9 cellular contexts compared by ENCODE assay signal in genomic region chr3:50592568-50592967, GRCh38. TPM values are rescaled to one million over a fixed set of nuclear protein-coding genes. Genes with fewer than 3 reads are reported as not detected.
DNase-seq lines count a peak whose midpoint lies in the region; ATAC-seq and TF ChIP-seq lines count a peak whose summit lies in the region.
"Had no signal": no experiment of that assay in that cellular context is flagged by ENCODE, and none has a peak within 500 bp of the region (broad histone marks: within the 10 kb centered on the region; RNA-seq: fewer than 3 reads in every experiment).

No MANE protein-coding gene starts in this region.

- H3K27ac ChIP-seq in right atrium auricular region, result peak overlapping the region; percentile 49 to 66

- H3K36me3 Mint-ChIP-seq in activated CD4-positive, alpha-beta T cell treated with anti-CD3 and anti-CD28 coated beads, Interleukin-2, amount 10 ng/mL, durations not matched to agents 7 days and 5 days (ENCODE audit: low read depth), result peaks cover 14% of the 10 kb centered on the region
- H3K36me3 Mint-ChIP-seq in stimulated activated memory B cell treated with anti-CD40 and anti-IgM and Interleukin-4, amounts not matched to agents 10 μg/mL and 1 μg/mL and 100 μg/mL, for 72 hours, result no peaks in the 10 kb centered on the region
- peaks cover 1% of the 10 kb centered on the region for H3K36me3 Mint-ChIP-seq in Calu3 (ENCODE audit: insufficient read depth, unreplicated experiment)

- TF ChIP-seq CTCF in right atrium auricular region (IDR thresholded peaks at IDR 0.05) (no peak), Calu3 (IDR thresholded peaks at IDR 0.05; ENCODE audit: unreplicated experiment) (no peak)

- H3K9me3 ChIP-seq in right atrium auricular region, result no peaks in the 10 kb centered on the region

- peak overlapping the region; percentile 96 for H3K27ac Mint-ChIP-seq in activated CD4-positive, alpha-beta T cell treated with anti-CD3 and anti-CD28 coated beads, Interleukin-2, amount 10 ng/mL, durations not matched to agents 7 days and 5 days
- peak overlapping the region; percentile 98 for H3K27ac Mint-ChIP-seq in stimulated activated memory B cell treated with anti-CD40 and anti-IgM and Interleukin-4, amounts not matched to agents 10 μg/mL and 1 μg/mL and 100 μg/mL, for 72 hours
- H3K27ac Mint-ChIP-seq in Calu3 (ENCODE audit: unreplicated experiment), result no peak overlapping the region

- H3K9me3 Mint-ChIP-seq in activated CD4-positive, alpha-beta T cell treated with anti-CD3 and anti-CD28 coated beads, Interleukin-2, amount 10 ng/mL, durations not matched to agents 7 days and 5 days, result no peaks in the 10 kb centered on the region
- H3K9me3 Mint-ChIP-seq in stimulated activated memory B cell treated with anti-CD40 and anti-IgM and Interleukin-4, amounts not matched to agents 10 μg/mL and 1 μg/mL and 100 μg/mL, for 72 hours, result no peaks in the 10 kb centered on the region
- H3K9me3 Mint-ChIP-seq in Calu3 (ENCODE audit: low read depth, unreplicated experiment), result no peaks in the 10 kb centered on the region

- no peaks in the 10 kb centered on the region for H3K27me3 ChIP-seq in right atrium auricular region

- peaks cover 86% of the 10 kb centered on the region for H3K4me1 Mint-ChIP-seq in activated CD4-positive, alpha-beta T cell treated with anti-CD3 and anti-CD28 coated beads, Interleukin-2, amount 10 ng/mL, durations not matched to agents 7 days and 5 days
- H3K4me1 Mint-ChIP-seq in stimulated activated memory B cell treated with anti-CD40 and anti-IgM and Interleukin-4, amounts not matched to agents 10 μg/mL and 1 μg/mL and 100 μg/mL, for 72 hours, result peaks cover 44% of the 10 kb centered on the region
- no peaks in the 10 kb centered on the region for H3K4me1 Mint-ChIP-seq in Calu3 (ENCODE audit: low read depth, unreplicated experiment)

- no peak overlapping the region for H3K4me3 ChIP-seq in right atrium auricular region

- no peaks in the 10 kb centered on the region for H3K36me3 ChIP-seq in right atrium auricular region

- H3K4me1 ChIP-seq in right atrium auricular region, result peaks cover 0 to 36% of the 10 kb centered on the region in 2 donors

- H3K27me3 Mint-ChIP-seq in activated CD4-positive, alpha-beta T cell treated with anti-CD3 and anti-CD28 coated beads, Interleukin-2, amount 10 ng/mL, durations not matched to agents 7 days and 5 days, result no peaks in the 10 kb centered on the region
- no peaks in the 10 kb centered on the region for H3K27me3 Mint-ChIP-seq in stimulated activated memory B cell treated with anti-CD40 and anti-IgM and Interleukin-4, amounts not matched to agents 10 μg/mL and 1 μg/mL and 100 μg/mL, for 72 hours
- no peaks in the 10 kb centered on the region for H3K27me3 Mint-ChIP-seq in Calu3 (ENCODE audit: unreplicated experiment)

- CTCF ChIA-PET in activated CD4-positive, alpha-beta T cell treated with anti-CD3 and anti-CD28 coated beads, Interleukin-2, amount 10 ng/mL, durations not matched to agents 7 days and 5 days (lab: Charles Lee), result interaction anchor here (0.9 to 11.1 kb wide), 5 partner anchors 13 to 40 kb away, joined by 4 to 284 read pairs (median 76); partner anchors contain the start of genes C3orf18, CISH, HEMK1 and MAPKAPK3
- CTCF ChIA-PET in Calu3 (lab: Charles Lee), result no interaction called here

- DNase-seq in activated CD4-positive, alpha-beta T cell treated with anti-CD3 and anti-CD28 coated beads, Interleukin-2, amount 10 ng/mL, durations not matched to agents 7 days and 5 days, result no peak
- DNase-seq in activated CD4-positive, alpha-beta T cell treated with anti-CD3 and anti-CD28 coated beads for 1 hour, result no peak
- DNase-seq in UCSD-AML1 (lab: John Stamatoyannopoulos, UW; ENCODE audit: unreplicated experiment) (peak; percentile 71), right atrium auricular region (ENCODE audit: low spot score) (no peak), Calu3 (no peak)
- DNase-seq: NCI-H345 had no signal

- ATAC-seq in stimulated activated memory B cell treated with anti-CD40 and anti-IgM and Interleukin-4, amounts not matched to agents 10 μg/mL and 1 μg/mL and 100 μg/mL, for 72 hours, result no peak
- ATAC-seq in SK-N-SH treated with all-trans-retinoic acid at 6 μM for 48 hours (no peak), HG03045 (IDR thresholded peaks at IDR 0.05; ENCODE audit: unreplicated experiment) (no peak)

- H3K4me3 Mint-ChIP-seq in activated CD4-positive, alpha-beta T cell treated with anti-CD3 and anti-CD28 coated beads, Interleukin-2, amount 10 ng/mL, durations not matched to agents 7 days and 5 days, result peak overlapping the region; percentile 3
- no peak overlapping the region for H3K4me3 Mint-ChIP-seq in stimulated activated memory B cell treated with anti-CD40 and anti-IgM and Interleukin-4, amounts not matched to agents 10 μg/mL and 1 μg/mL and 100 μg/mL, for 72 hours
- H3K4me3 Mint-ChIP-seq in Calu3 (ENCODE audit: low read depth, unreplicated experiment), result no peak overlapping the region

- intact Hi-C loops in Calu3 (cut with micrococcal nuclease; ENCODE audit: unreplicated experiment), result no loop called here

- BruUV-seq in Calu3 (replicated peaks; lab: Mats Ljungman, UMichigan), result no TSS peak

- POLR2A ChIA-PET in activated CD4-positive, alpha-beta T cell treated with anti-CD3 and anti-CD28 coated beads, Interleukin-2, amount 10 ng/mL, durations not matched to agents 7 days and 5 days (lab: Charles Lee), result interaction anchor here (1.1 to 7.3 kb wide), 4 partner anchors 11 to 22 kb away, joined by 5 to 76 read pairs (median 8); no protein-coding TSS in a partner anchor

TF ChIP-seq in SK-N-SH treated with all-trans-retinoic acid at 6 μM for 48 hours, 23 proteins besides CTCF, POLR2A, EP300 and RAD21 (continues in another document):
- no peak for TF ChIP-seq ZFP3 (CRISPR knock-in tag; IDR thresholded peaks at IDR 0.05)
- TF ChIP-seq GLIS3 (CRISPR knock-in tag; IDR thresholded peaks at IDR 0.05), result no peak
- no peak for TF ChIP-seq ZNF8 (CRISPR knock-in tag; IDR thresholded peaks at IDR 0.05)
- no peak for TF ChIP-seq CSRNP3 (CRISPR knock-in tag; IDR thresholded peaks at IDR 0.05)
- TF ChIP-seq ZC3H10 (CRISPR knock-in tag; IDR thresholded peaks at IDR 0.05), result no peak
- TF ChIP-seq CREB5 (CRISPR knock-in tag; IDR thresholded peaks at IDR 0.05; ENCODE audit: low read depth), result no peak
- TF ChIP-seq SNAI2 (CRISPR knock-in tag; IDR thresholded peaks at IDR 0.05), result no peak
- no peak for TF ChIP-seq POU6F1 (CRISPR knock-in tag; IDR thresholded peaks at IDR 0.05; ENCODE audit: borderline replicate concordance, low read depth)

RNA-seq across cellular contexts. Expression of gene CISH, which starts 19.0 kb away (rescaled TPM):
- total RNA-seq in activated CD4-positive, alpha-beta T cell treated with anti-CD3 and anti-CD28 coated beads, Interleukin-2, amount 10 ng/mL, durations not matched to agents 7 days and 5 days, result 100 to 1,000 TPM; 300 to 308 TPM
- 1 to 10 TPM; 4.7 to 9.9 TPM for total RNA-seq in right atrium auricular region
- total RNA-seq in Calu3 (2022), result 1.4 and 1.6 TPM in 2 replicates

RNA-seq across cellular contexts. Expression of gene HEMK1, which starts 23.2 kb away (rescaled TPM):
- total RNA-seq in activated CD4-positive, alpha-beta T cell treated with anti-CD3 and anti-CD28 coated beads, Interleukin-2, amount 10 ng/mL, durations not matched to agents 7 days and 5 days, result 10 to 100 TPM; 42.3 to 49.0 TPM
- total RNA-seq in right atrium auricular region (1 to 10 TPM; 7.2 to 9.6 TPM), Calu3 (2022) (17.6 and 20.0 TPM in 2 replicates)

RNA-seq across cellular contexts. Expression of gene MAPKAPK3, which starts 24.4 kb away (rescaled TPM):
- 100 to 1,000 TPM; 135 to 140 TPM for total RNA-seq in activated CD4-positive, alpha-beta T cell treated with anti-CD3 and anti-CD28 coated beads, Interleukin-2, amount 10 ng/mL, durations not matched to agents 7 days and 5 days
- total RNA-seq in right atrium auricular region (100 to 1,000 TPM; 148 to 187 TPM), Calu3 (2022) (40.6 and 44.6 TPM in 2 replicates)

RNA-seq across cellular contexts. Expression of gene C3orf18, which starts 25.0 kb away (rescaled TPM):
- 10 to 100 TPM; 29.0 to 33.9 TPM for total RNA-seq in activated CD4-positive, alpha-beta T cell treated with anti-CD3 and anti-CD28 coated beads, Interleukin-2, amount 10 ng/mL, durations not matched to agents 7 days and 5 days
- total RNA-seq in right atrium auricular region (10 to 100 TPM; 25.6 to 34.8 TPM), Calu3 (2022) (2.7 and 3.1 TPM in 2 replicates)

Comparison
In these comparisons a context has a peak if more than half of its experiments do, and no peak if none do; other contexts are left out.
1. RNA of gene CISH, which starts 19.0 kb away (total RNA-seq): 300 to 308 TPM in activated CD4-positive, alpha-beta T cell treated with anti-CD3 and anti-CD28 coated beads, Interleukin-2, amount 10 ng/mL, durations not matched to agents 7 days and 5 days; 4.7 to 9.9 TPM in right atrium auricular region and 1.4 to 1.6 TPM in Calu3; every median in the first group is over 10 times any median in the second.